13 cellular contexts compared by ENCODE assay signal in the genomic region with DNA sequence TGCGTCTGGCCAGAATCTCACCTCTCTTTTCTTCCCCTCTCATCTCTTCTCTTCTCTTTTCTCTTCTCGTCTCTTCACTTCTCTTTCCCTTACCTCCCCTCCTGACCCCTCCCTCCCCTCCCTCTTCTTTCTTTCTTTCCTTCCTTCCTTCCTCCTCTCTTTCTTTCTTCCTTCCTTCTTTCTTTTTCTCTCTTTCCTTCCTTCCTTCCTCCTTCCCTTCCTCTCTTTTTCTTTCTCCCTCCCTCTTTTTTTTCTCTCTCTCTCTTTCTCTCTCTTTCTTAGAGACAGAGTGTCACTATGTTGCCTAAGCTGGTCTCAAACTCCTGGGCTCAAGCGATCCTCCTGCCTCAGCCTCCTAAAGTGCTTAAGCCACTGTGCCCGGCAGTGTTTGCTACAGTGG. TPM values are rescaled to one million over a fixed set of nuclear protein-coding genes. Genes with fewer than 3 reads are reported as not detected.
DNase-seq lines count a peak whose midpoint lies in the region; ATAC-seq, FAIRE-seq and TF ChIP-seq lines count a peak whose summit lies in the region.
"Had no signal": no experiment of that assay in that cellular context is flagged by ENCODE, and none has a peak within 500 bp of the region (broad histone marks: within the 10 kb centered on the region; RNA-seq: fewer than 3 reads in every experiment).

No MANE protein-coding gene starts in this region.

- peaks cover 10 to 23% (median 11%) of the 10 kb centered on the region in 3 donors for H3K4me1 Mint-ChIP-seq in naive B cell
- H3K4me1 Mint-ChIP-seq in stimulated activated memory B cell treated with anti-CD40 and anti-IgM and Interleukin-4, amounts not matched to agents 10 μg/mL and 1 μg/mL and 100 μg/mL, for 72 hours, result peaks cover 7% of the 10 kb centered on the region

- TF ChIP-seq POLR2A in A549 (IDR thresholded peaks at IDR 0.05; ENCODE audit: low read length), result no peak

- 83% methylated on average over 4 of the region's 4 CpGs for WGBS in A549 (ENCODE audit: missing lambda C conversion rate)

- no peak for DNase-seq in A549 (ENCODE audit: low read depth in 1 of 2, low spot score in 1 of 2)
- no peak for DNase-seq in naive B cell
- no peak for DNase-seq in activated T-cell treated with anti-CD3 and anti-CD28 coated beads for 4 hours
- no peak for DNase-seq in NCI-H128 (lab: John Stamatoyannopoulos, UW; ENCODE audit: unreplicated experiment)
- DNase-seq: ACHN, DMS 273 treated with DMSO at 0.1 percent for 48 hours, IMR-90 had no signal

- no peak overlapping the region for H3K4me2 ChIP-seq in A549
- H3K4me2 ChIP-seq: BLaER1 treated with 17β-estradiol and CSF1 and Interleukin-3, amounts not matched to agents 10 nM and 100 nM had no signal

- H3K4me1 ChIP-seq in A549 (peaks cover 5% of the 10 kb centered on the region; the same call in 1 of the 3 replicates), HEK293 (ENCODE audit: control insufficient read depth, insufficient read depth, low read length) (no peaks in the 10 kb centered on the region)

- no peaks in the 10 kb centered on the region for H3K36me3 Mint-ChIP-seq in naive B cell
- no peaks in the 10 kb centered on the region for H3K36me3 Mint-ChIP-seq in stimulated activated memory B cell treated with anti-CD40 and anti-IgM and Interleukin-4, amounts not matched to agents 10 μg/mL and 1 μg/mL and 100 μg/mL, for 72 hours
- H3K36me3 Mint-ChIP-seq: CD4-positive, CD25-positive, alpha-beta regulatory T cell had no signal

- H3K9me3 ChIP-seq in A549 (0 out of 3 replicates have a peak, but pooled peaks cover 5% of the 10 kb centered on the region), HEK293 (ENCODE audit: control insufficient read depth, insufficient read depth, low read depth, low read length) (no peaks in the 10 kb centered on the region)

- peak overlapping the region in 4 of 6 donors; percentile 6 to 59 (median 20) for H3K27ac Mint-ChIP-seq in naive B cell
- H3K27ac Mint-ChIP-seq in stimulated activated memory B cell treated with anti-CD40 and anti-IgM and Interleukin-4, amounts not matched to agents 10 μg/mL and 1 μg/mL and 100 μg/mL, for 72 hours, result peak overlapping the region; percentile 31

- POLR2A ChIA-PET in A549 (lab: Yijun Ruan, JAX), result no interaction called here
- POLR2A ChIA-PET in HEK293 (lab: Yijun Ruan, JAX), result no interaction called here

- no peak for ATAC-seq in A549
- ATAC-seq in naive B cell (ENCODE audit: low read depth in 2 of 2), result no peak
- no peak for ATAC-seq in stimulated activated memory B cell treated with anti-CD40 and anti-IgM and Interleukin-4, amounts not matched to agents 10 μg/mL and 1 μg/mL and 100 μg/mL, for 72 hours
- no peak for ATAC-seq in HG03571 (IDR thresholded peaks at IDR 0.05; ENCODE audit: unreplicated experiment)

- peaks cover 0 to 24% (median 7%) of the 10 kb centered on the region in 3 donors for H3K27me3 Mint-ChIP-seq in naive B cell
- H3K27me3 Mint-ChIP-seq in stimulated activated memory B cell treated with anti-CD40 and anti-IgM and Interleukin-4, amounts not matched to agents 10 μg/mL and 1 μg/mL and 100 μg/mL, for 72 hours, result peaks cover 27% of the 10 kb centered on the region

- no peak for TF ChIP-seq EP300 in A549 (IDR thresholded peaks at IDR 0.05)

- no peak overlapping the region for H3K4me3 ChIP-seq in A549
- H3K4me3 ChIP-seq in HEK293 (ENCODE audit: low read depth, low read length), result no peak overlapping the region
- H3K4me3 ChIP-seq: BLaER1 treated with 17β-estradiol and CSF1 and Interleukin-3, amounts not matched to agents 10 nM and 100 nM had no signal

- no peak for FAIRE-seq in A549 (lab: Jason Lieb, UNC)

- H3K4me3 Mint-ChIP-seq in naive B cell, result no peak overlapping the region
- no peak overlapping the region for H3K4me3 Mint-ChIP-seq in stimulated activated memory B cell treated with anti-CD40 and anti-IgM and Interleukin-4, amounts not matched to agents 10 μg/mL and 1 μg/mL and 100 μg/mL, for 72 hours

- no peak for TF ChIP-seq CTCF in A549 (IDR thresholded peaks at IDR 0.05)
- no peak for TF ChIP-seq CTCF in HEK293 (tag by site-specific recombination; IDR thresholded peaks at IDR 0.05)

- H3K27ac ChIP-seq in A549 (peak overlapping the region; percentile 30 to 42; a peak in 3 of 6 replicates), HEK293 (ENCODE audit: extremely low read depth, low read depth, low read length) (no peak overlapping the region)
- H3K27ac ChIP-seq: HL-60 had no signal

- no peaks in the 10 kb centered on the region for H3K9me3 Mint-ChIP-seq in naive B cell
- no peaks in the 10 kb centered on the region for H3K9me3 Mint-ChIP-seq in stimulated activated memory B cell treated with anti-CD40 and anti-IgM and Interleukin-4, amounts not matched to agents 10 μg/mL and 1 μg/mL and 100 μg/mL, for 72 hours

- no peak for TF ChIP-seq RAD21 in A549 (conservative IDR thresholded peaks at IDR 0.05 in 1 of 2, IDR thresholded peaks at IDR 0.05 in 1 of 2)

- H3K36me3 ChIP-seq in HEK293 (ENCODE audit: control insufficient read depth in 2 of 2, insufficient read depth in 1 of 2, low read length in 2 of 2), result no peaks in the 10 kb centered on the region
- H3K36me3 ChIP-seq: BLaER1 treated with 17β-estradiol and CSF1 and Interleukin-3, amounts not matched to agents 10 nM and 100 nM had no signal

- CTCF ChIA-PET in A549 (lab: Yijun Ruan, JAX), result interaction anchor here (0.6 to 2.4 kb wide), 27 partner anchors 11 to 570 kb away, joined by 3 to 18 read pairs (median 4); no protein-coding TSS in a partner anchor
- CTCF ChIA-PET in HEK293 (lab: Yijun Ruan, JAX), result interaction anchor here (0.6 to 4.0 kb wide), 12 partner anchors 8 to 117 kb away, joined by 3 to 24 read pairs (median 4); no protein-coding TSS in a partner anchor

TF ChIP-seq in A549, 52 proteins besides CTCF, POLR2A, EP300 and RAD21 (continues in another document):
- TF ChIP-seq MAFK (IDR thresholded peaks at IDR 0.05; ENCODE audit: partially characterized antibody), result no peak
- TF ChIP-seq, protein P1, sequence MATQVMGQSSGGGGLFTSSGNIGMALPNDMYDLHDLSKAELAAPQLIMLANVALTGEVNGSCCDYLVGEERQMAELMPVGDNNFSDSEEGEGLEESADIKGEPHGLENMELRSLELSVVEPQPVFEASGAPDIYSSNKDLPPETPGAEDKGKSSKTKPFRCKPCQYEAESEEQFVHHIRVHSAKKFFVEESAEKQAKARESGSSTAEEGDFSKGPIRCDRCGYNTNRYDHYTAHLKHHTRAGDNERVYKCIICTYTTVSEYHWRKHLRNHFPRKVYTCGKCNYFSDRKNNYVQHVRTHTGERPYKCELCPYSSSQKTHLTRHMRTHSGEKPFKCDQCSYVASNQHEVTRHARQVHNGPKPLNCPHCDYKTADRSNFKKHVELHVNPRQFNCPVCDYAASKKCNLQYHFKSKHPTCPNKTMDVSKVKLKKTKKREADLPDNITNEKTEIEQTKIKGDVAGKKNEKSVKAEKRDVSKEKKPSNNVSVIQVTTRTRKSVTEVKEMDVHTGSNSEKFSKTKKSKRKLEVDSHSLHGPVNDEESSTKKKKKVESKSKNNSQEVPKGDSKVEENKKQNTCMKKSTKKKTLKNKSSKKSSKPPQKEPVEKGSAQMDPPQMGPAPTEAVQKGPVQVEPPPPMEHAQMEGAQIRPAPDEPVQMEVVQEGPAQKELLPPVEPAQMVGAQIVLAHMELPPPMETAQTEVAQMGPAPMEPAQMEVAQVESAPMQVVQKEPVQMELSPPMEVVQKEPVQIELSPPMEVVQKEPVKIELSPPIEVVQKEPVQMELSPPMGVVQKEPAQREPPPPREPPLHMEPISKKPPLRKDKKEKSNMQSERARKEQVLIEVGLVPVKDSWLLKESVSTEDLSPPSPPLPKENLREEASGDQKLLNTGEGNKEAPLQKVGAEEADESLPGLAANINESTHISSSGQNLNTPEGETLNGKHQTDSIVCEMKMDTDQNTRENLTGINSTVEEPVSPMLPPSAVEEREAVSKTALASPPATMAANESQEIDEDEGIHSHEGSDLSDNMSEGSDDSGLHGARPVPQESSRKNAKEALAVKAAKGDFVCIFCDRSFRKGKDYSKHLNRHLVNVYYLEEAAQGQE (IDR thresholded peaks at IDR 0.05), result no peak
- no peak for TF ChIP-seq EHMT2 (IDR thresholded peaks at IDR 0.05; ENCODE audit: low read depth)

TF ChIP-seq in HEK293, 187 proteins besides CTCF, POLR2A, EP300 and RAD21:
- TF ChIP-seq, protein P2, sequence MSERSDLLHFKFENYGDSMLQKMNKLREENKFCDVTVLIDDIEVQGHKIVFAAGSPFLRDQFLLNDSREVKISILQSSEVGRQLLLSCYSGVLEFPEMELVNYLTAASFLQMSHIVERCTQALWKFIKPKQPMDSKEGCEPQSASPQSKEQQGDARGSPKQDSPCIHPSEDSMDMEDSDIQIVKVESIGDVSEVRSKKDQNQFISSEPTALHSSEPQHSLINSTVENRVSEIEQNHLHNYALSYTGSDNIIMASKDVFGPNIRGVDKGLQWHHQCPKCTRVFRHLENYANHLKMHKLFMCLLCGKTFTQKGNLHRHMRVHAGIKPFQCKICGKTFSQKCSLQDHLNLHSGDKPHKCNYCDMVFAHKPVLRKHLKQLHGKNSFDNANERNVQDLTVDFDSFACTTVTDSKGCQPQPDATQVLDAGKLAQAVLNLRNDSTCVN (tag by site-specific recombination; optimal IDR thresholded peaks at IDR 0.05), result no peak
- TF ChIP-seq ZNF366 (tag by site-specific recombination; conservative IDR thresholded peaks at IDR 0.05), result peak; percentile 83

RNA-seq across cellular contexts. Expression of a gene that starts 4.6 kb away (rescaled TPM):
- polyA plus RNA-seq in A549 (2011; rRNA removed) (20.5 and 23.2 TPM in 2 replicates), A549 (2017; fragmentation: RNase III; extraction: RNeasy Plus Mini Kit Qiagen cat#74134 plus additional on column Dnase treatment) (19.9 to 21.7 TPM (median 21.5 TPM) in 3 replicates), naive B cell (ENCODE audit: low read depth in 6 of 6) (under 1 TPM in 1 of 6 donors, not detected in 5; 0.29 TPM)
- 19.0 and 21.6 TPM in 2 replicates for polyA plus RNA-seq in A549 (2012; cell fraction: cytosol; rRNA removed)
- 21.1 and 26.9 TPM in 2 replicates for polyA plus RNA-seq in A549 (2012; cell fraction: nucleus; rRNA removed)
- polyA minus RNA-seq in A549 (2011; rRNA and poly(A)+ RNA removed), result 16.4 and 25.3 TPM in 2 replicates

Comparison
In these comparisons a context has a peak if more than half of its experiments do, and no peak if none do; other contexts are left out.
1. RNA of a gene that starts 4.6 kb away (polyA plus RNA-seq): 19.0 to 26.9 TPM in A549; 0.29 TPM in naive B cell; every median in the first group is over 10 times any median in the second.